In genomic region chr16:57701759-57702371, GRCh38 we compare ENCODE assay signal across 18 cellular contexts. TPM values are rescaled to one million over a fixed set of nuclear protein-coding genes. Genes with fewer than 3 reads are reported as not detected.
"Had no signal": no experiment of that assay in that cellular context is flagged by ENCODE, and none has a peak within 500 bp of the region (broad histone marks: within the 10 kb centered on the region; RNA-seq: fewer than 3 reads in every experiment).

No MANE protein-coding gene starts in this region.

- H3K27me3 ChIP-seq: SJSA1 had no signal

- H3K9me3 Mint-ChIP-seq: activated naive CD4-positive, alpha-beta T cell treated with anti-CD3 and anti-CD28 coated beads, Interleukin-2, amount 50 U/mL, for 72 hours; activated T-cell treated with anti-CD3 and anti-CD28 coated beads, Interleukin-2, amount 50 U/mL, for 4 hours; immature natural killer cell; neural crest cell; stimulated activated naive CD8-positive, alpha-beta T cell treated with anti-CD3 and anti-CD28 coated beads, Interleukin-15, Interleukin-2, amounts not matched to agents 100 ng/mL and 50 ng/mL, for 24 hours had no signal

- H3K4me3 ChIP-seq: SJSA1, thoracic aorta had no signal

- H3K27ac ChIP-seq: SJSA1, thoracic aorta had no signal

- H3K27me3 Mint-ChIP-seq: stimulated activated naive CD8-positive, alpha-beta T cell treated with anti-CD3 and anti-CD28 coated beads, Interleukin-15, Interleukin-2, amounts not matched to agents 100 ng/mL and 50 ng/mL, for 24 hours had no signal

- H3K36me3 Mint-ChIP-seq: activated naive CD4-positive, alpha-beta T cell treated with anti-CD3 and anti-CD28 coated beads, Interleukin-2, amount 50 U/mL, for 72 hours; immature natural killer cell had no signal

- DNase-seq: activated CD4-positive, alpha-beta T cell treated with anti-CD3 and anti-CD28 coated beads, Interleukin-2, amount 50 U/mL, for 4 hours; activated CD4-positive, CD25-positive, alpha-beta regulatory T cell treated with anti-CD3 and anti-CD28 coated beads, Interleukin-2, amount 50 U/mL, for 72 hours; activated effector memory CD4-positive, alpha-beta T cell treated with anti-CD3 and anti-CD28 coated beads, Interleukin-2, amount 50 U/mL, for 16 hours; activated T-cell treated with anti-CD3 and anti-CD28 coated beads, Interleukin-2, amount 50 U/mL, for 4 hours; central memory CD4-positive, alpha-beta T cell; effector memory CD8-positive, alpha-beta T cell; hippocampal formation; immature natural killer cell; stimulated activated CD4-positive, alpha-beta T cell treated with anti-CD3 and anti-CD28 coated beads, Interleukin-4, amount 100 ng/mL, for 1 hour; stimulated activated CD8-positive, alpha-beta memory T cell treated with anti-CD3 and anti-CD28 coated beads, Interleukin-4, amount 100 ng/mL, for 48 hours had no signal

- H3K36me3 ChIP-seq: SJSA1, thoracic aorta had no signal

- H3K27ac Mint-ChIP-seq: effector memory CD8-positive, alpha-beta T cell; immature natural killer cell; stimulated activated naive CD8-positive, alpha-beta T cell treated with anti-CD3 and anti-CD28 coated beads, Interleukin-15, Interleukin-2, amounts not matched to agents 100 ng/mL and 50 ng/mL, for 24 hours had no signal

- H3K4me1 ChIP-seq: SJSA1 had no signal

- H3K9me3 ChIP-seq: SJSA1, thoracic aorta had no signal

- H3K4me3 Mint-ChIP-seq: activated T-cell treated with anti-CD3 and anti-CD28 coated beads, Interleukin-2, amount 50 U/mL, for 4 hours; effector memory CD8-positive, alpha-beta T cell; immature natural killer cell; stimulated activated naive CD8-positive, alpha-beta T cell treated with anti-CD3 and anti-CD28 coated beads, Interleukin-15, Interleukin-2, amounts not matched to agents 100 ng/mL and 50 ng/mL, for 24 hours had no signal

- H3K4me1 Mint-ChIP-seq: immature natural killer cell had no signal

RNA-seq across cellular contexts. Expression of gene DRC7, which starts 7.3 kb away (rescaled TPM):
- total RNA-seq: activated naive CD4-positive, alpha-beta T cell treated with anti-CD3 and anti-CD28 coated beads, Interleukin-2, amount 50 U/mL, for 72 hours; activated T-cell treated with anti-CD3 and anti-CD28 coated beads, Interleukin-2, amount 50 U/mL, for 4 hours; astrocyte; epithelial cell of proximal tubule; posterior vena cava; SJSA1; thoracic aorta had no signal

RNA-seq across cellular contexts. Expression of gene ADGRG3, which starts 33.8 kb away (rescaled TPM):
- total RNA-seq: activated T-cell treated with anti-CD3 and anti-CD28 coated beads, Interleukin-2, amount 50 U/mL, for 4 hours; astrocyte; neural crest cell; SJSA1 had no signal
